Comparison of ENCODE assay signal across 8 cellular contexts in genomic region chr1:116667577-116668105, GRCh38. TPM values are rescaled to one million over a fixed set of nuclear protein-coding genes. Genes with fewer than 3 reads are reported as not detected.
DNase-seq lines count a peak whose midpoint lies in the region; ATAC-seq, FAIRE-seq and TF ChIP-seq lines count a peak whose summit lies in the region.

Gene IGSF3 (minus strand): TSS chr1:116667733. CDS start chr1:116666326, 1,407 bp downstream.

- TF ChIP-seq CTCF in GM12875 (IDR thresholded peaks at IDR 0.05; ENCODE audit: borderline replicate concordance, insufficient read depth, low read depth, low read length), result no peak
- TF ChIP-seq CTCF in pancreas (IDR thresholded peaks at IDR 0.05), result no peak
- no peak for TF ChIP-seq CTCF in uterus (IDR thresholded peaks at IDR 0.05)

- DNase-seq in HT1080 (ENCODE audit: low read depth), result peak; percentile 51
- peak; percentile 22 for DNase-seq in RPMI8226
- peak; percentile 7 for DNase-seq in activated gamma-delta T cell treated with anti-CD3 and anti-CD28 coated beads, Interleukin-2, amount 50 U/mL, for 16 hours (ENCODE audit: low read depth)
- peak in 30 of 42 donors; percentile 22 to 70 (median 46) for DNase-seq in head of caudate nucleus
- peak; percentile 54 to 85 (median 68) for DNase-seq in pancreas
- DNase-seq in uterus, result peak; percentile 41 to 63

- no peaks in the 10 kb centered on the region for H3K9me3 ChIP-seq in pancreas
- no peaks in the 10 kb centered on the region for H3K9me3 ChIP-seq in uterus

- ATAC-seq in pancreas, result peak; percentile 87 to 92 (median 91)
- no peak for ATAC-seq in HG03159 (IDR thresholded peaks at IDR 0.05; ENCODE audit: unreplicated experiment)

- H3K36me3 ChIP-seq in pancreas (no peaks in the 10 kb centered on the region), uterus (no peaks in the 10 kb centered on the region)

- H3K4me1 ChIP-seq in pancreas (peaks cover 0 to 3% (median 0%) of the 10 kb centered on the region in 3 donors), uterus (no peaks in the 10 kb centered on the region)

- H3K27me3 ChIP-seq in pancreas, result no peaks in the 10 kb centered on the region
- no peaks in the 10 kb centered on the region for H3K27me3 ChIP-seq in uterus

- H3K4me3 ChIP-seq in GM12875 (ENCODE audit: low read depth, low read length), result peak within 1 kb of the TSS; percentile 66
- H3K4me3 ChIP-seq in pancreas, result peak within 1 kb of the TSS; percentile 41 to 79 (median 66)
- peak within 1 kb of the TSS; percentile 47 to 63 for H3K4me3 ChIP-seq in uterus

- 1 to 2% methylated on average over 22 to 58 of the region's 58 CpGs for WGBS in pancreas, 2 donors

- no peak for FAIRE-seq in pancreas (lab: Jason Lieb, UNC)

- peak in 1 of 2 donors; percentile 28 for TF ChIP-seq POLR2A in uterus (IDR thresholded peaks at IDR 0.05)

- intact Hi-C loops in head of caudate nucleus (cut with DNase I) (no loop called here), pancreas (cut with DNase I) (no loop called here), uterus (cut with DNase I; ENCODE audit: low total_unique reads) (no loop called here)

- H3K27ac ChIP-seq in pancreas (peak within 1 kb of the TSS in 2 of 4 donors; percentile 45 to 50), uterus (peak within 1 kb of the TSS in 1 of 2 donors; percentile 3)

RNA-seq across cellular contexts. Expression of gene IGSF3, which starts in this region (rescaled TPM):
- total RNA-seq in HT1080 (2014; rRNA removed; shearing (Covaris generic)), result 11.1 and 14.0 TPM in 2 replicates
- polyA plus RNA-seq in HT1080 (2015; cell fraction: cytosol; rRNA removed), result 6.9 and 7.9 TPM in 2 replicates
- polyA plus RNA-seq in HT1080 (2015; cell fraction: nucleus; rRNA removed), result 16.0 and 16.3 TPM in 2 replicates
- total RNA-seq in pancreas, result 10 to 100 TPM in 1 of 6 donors, 1 to 10 TPM in 5; 2.5 to 10.5 (median 2.8) TPM
- 1 to 10 TPM; 1.8 to 2.0 TPM for polyA plus RNA-seq in pancreas
- total RNA-seq in uterus, result 10 to 100 TPM in 2 of 4 donors, 1 to 10 TPM in 2; 3.8 to 35.6 (median 8.4) TPM

Comparison
In these comparisons a context has a peak if more than half of its experiments do, and no peak if none do; other contexts are left out.
1. DNase-seq: peak in every context shown above with its lines; median percentile 68 in pancreas; 52 in uterus; 51 in HT1080; 46 in head of caudate nucleus; 22 in RPMI8226; 7 in activated gamma-delta T cell treated with anti-CD3 and anti-CD28 coated beads, Interleukin-2, amount 50 U/mL, for 16 hours.